In the genomic region with DNA sequence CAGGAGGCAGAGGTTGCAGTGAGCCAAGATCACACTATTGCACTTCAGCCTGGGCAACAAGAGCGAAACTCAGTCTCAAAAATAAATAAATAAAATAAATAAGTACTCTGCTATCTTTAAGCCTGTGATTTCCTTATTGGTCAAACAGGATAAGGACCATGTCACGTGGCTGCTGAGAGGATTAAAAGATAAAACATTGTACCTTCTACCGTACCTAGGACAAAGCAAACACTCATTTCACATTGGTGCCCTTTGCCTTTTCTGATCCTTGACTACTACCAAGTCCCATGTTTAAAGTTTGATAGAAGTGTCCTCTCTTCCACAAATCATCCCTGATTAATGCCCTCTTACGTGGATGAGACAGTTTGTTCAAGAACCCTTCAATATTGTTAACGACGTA, we compare ENCODE assay signal across 28 cellular contexts.
"Had no signal": no experiment of that assay in that cellular context is flagged by ENCODE, and none has a peak within 500 bp of the region (broad histone marks: within the 10 kb centered on the region; RNA-seq: fewer than 3 reads in every experiment).

No MANE protein-coding gene starts in this region.

- H3K9me3 ChIP-seq: ovary, psoas muscle, stomach, thoracic aorta, thyroid gland, tibial nerve, upper lobe of left lung, vagina had no signal

- H3K4me2 ChIP-seq: neural progenitor cell had no signal

- H3K4me3 ChIP-seq: neural progenitor cell, ovary, psoas muscle, skin epidermis, stomach, thoracic aorta, thyroid gland, tibial nerve, upper lobe of left lung, vagina had no signal

- H3K9ac ChIP-seq: neural progenitor cell, parathyroid adenoma had no signal

- H2AFZ ChIP-seq: neural progenitor cell, parathyroid adenoma had no signal

- H3K36me3 ChIP-seq: ovary had no signal

- H3K4me1 Mint-ChIP-seq: neural progenitor cell; stimulated activated effector memory CD8-positive, alpha-beta T cell treated with anti-CD3 and anti-CD28 coated beads, Interleukin-12 subunit alpha, Interleukin-12 subunit beta, amount 100 ng/mL, for 72 hours had no signal

- FAIRE-seq: urothelium cell line had no signal

- H3K27me3 Mint-ChIP-seq: progenitor cell of endocrine pancreas; stimulated activated naive B cell treated with anti-CD40 and anti-IgM and Interleukin-4, amounts not matched to agents 10 μg/mL and 1 μg/mL and 100 μg/mL, for 72 hours; stimulated activated naive CD8-positive, alpha-beta T cell treated with anti-CD3 and anti-CD28 coated beads, Interleukin-15, Interleukin-2, amounts not matched to agents 100 ng/mL and 50 ng/mL, for 24 hours had no signal

- H3K27ac ChIP-seq: neural progenitor cell, ovary, parathyroid adenoma, psoas muscle, skin epidermis, stomach, thoracic aorta, thyroid gland, tibial nerve, upper lobe of left lung, vagina had no signal

- H3K4me3 Mint-ChIP-seq: natural killer cell; nephron; neural progenitor cell; stimulated activated effector memory CD8-positive, alpha-beta T cell treated with anti-CD3 and anti-CD28 coated beads, Interleukin-12 subunit alpha, Interleukin-12 subunit beta, amount 100 ng/mL, for 72 hours; stimulated activated naive B cell treated with anti-CD40 and anti-IgM and Interleukin-4, amounts not matched to agents 10 μg/mL and 1 μg/mL and 100 μg/mL, for 72 hours; stimulated activated naive CD8-positive, alpha-beta T cell treated with anti-CD3 and anti-CD28 coated beads, Interleukin-15, Interleukin-2, amounts not matched to agents 100 ng/mL and 50 ng/mL, for 24 hours had no signal

- H3K27me3 ChIP-seq: neural progenitor cell, ovary, stomach, thyroid gland, tibial nerve, upper lobe of left lung, vagina had no signal

- ATAC-seq: natural killer cell; psoas muscle; right cardiac atrium; sciatic nerve; stimulated activated effector memory CD8-positive, alpha-beta T cell treated with anti-CD3 and anti-CD28 coated beads, Interleukin-12 subunit alpha, Interleukin-12 subunit beta, amount 100 ng/mL, for 72 hours; stimulated activated naive B cell treated with anti-CD40 and anti-IgM and Interleukin-4, amounts not matched to agents 10 μg/mL and 1 μg/mL and 100 μg/mL, for 72 hours had no signal

- H3K27ac Mint-ChIP-seq: nephron; neural progenitor cell; progenitor cell of endocrine pancreas; stimulated activated naive B cell treated with anti-CD40 and anti-IgM and Interleukin-4, amounts not matched to agents 10 μg/mL and 1 μg/mL and 100 μg/mL, for 72 hours; stimulated activated naive CD8-positive, alpha-beta T cell treated with anti-CD3 and anti-CD28 coated beads, Interleukin-15, Interleukin-2, amounts not matched to agents 100 ng/mL and 50 ng/mL, for 24 hours had no signal

- H3K4me1 ChIP-seq: neural progenitor cell, parathyroid adenoma, psoas muscle, stomach, thyroid gland, tibial nerve, upper lobe of left lung, vagina had no signal

- H3K9me3 Mint-ChIP-seq: natural killer cell; nephron; neural progenitor cell; stimulated activated effector memory CD8-positive, alpha-beta T cell treated with anti-CD3 and anti-CD28 coated beads, Interleukin-12 subunit alpha, Interleukin-12 subunit beta, amount 100 ng/mL, for 72 hours; stimulated activated naive B cell treated with anti-CD40 and anti-IgM and Interleukin-4, amounts not matched to agents 10 μg/mL and 1 μg/mL and 100 μg/mL, for 72 hours; stimulated activated naive CD8-positive, alpha-beta T cell treated with anti-CD3 and anti-CD28 coated beads, Interleukin-15, Interleukin-2, amounts not matched to agents 100 ng/mL and 50 ng/mL, for 24 hours had no signal

- DNase-seq: natural killer cell; occipital lobe; ovary; posterior cingulate gyrus; psoas muscle; right cardiac atrium; stimulated activated CD4-positive, alpha-beta T cell treated with anti-CD3 and anti-CD28 coated beads, Interleukin-15, amount 100 ng/mL, for 24 hours; stimulated activated CD4-positive, alpha-beta T cell treated with anti-CD3 and anti-CD28 coated beads, Interleukin-2, amount 100 ng/mL, for 24 hours; stimulated activated CD4-positive, alpha-beta T cell treated with anti-CD3 and anti-CD28 coated beads, Interleukin-2, amount 100 ng/mL, for 48 hours; stimulated activated CD4-positive, alpha-beta T cell treated with anti-CD3 and anti-CD28 coated beads, Interleukin-4, amount 100 ng/mL, for 24 hours; stimulated activated naive B cell treated with anti-CD40 and anti-IgM and Interleukin-4, amounts not matched to agents 10 μg/mL and 1 μg/mL and 100 μg/mL, for 72 hours; stimulated activated naive CD4-positive, alpha-beta T cell treated with Interleukin-2 at 50 U/mL for 16 hours; stomach; thyroid gland; trophoblast cell; upper lobe of left lung had no signal
